ENCODE assay signal across 37 cellular contexts in the genomic region with DNA sequence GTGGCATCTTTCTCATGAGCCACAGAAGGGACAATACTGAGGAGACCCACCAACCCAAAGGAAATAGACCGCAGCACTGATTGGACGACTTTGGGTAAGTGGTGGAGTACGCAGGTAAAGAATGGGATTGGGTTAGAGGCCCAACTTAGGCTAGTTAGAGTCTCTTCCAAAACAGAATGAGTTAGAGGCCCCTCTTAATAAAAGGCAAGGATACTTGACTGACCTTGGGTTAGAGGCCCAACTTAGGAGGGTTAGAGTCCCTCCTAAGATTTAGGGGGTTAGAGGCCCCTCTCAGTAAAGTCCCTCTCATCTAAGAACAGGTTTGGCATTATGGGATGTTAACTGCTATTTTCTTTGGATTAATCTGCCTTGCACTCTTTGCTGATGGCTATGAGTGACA. TPM values are rescaled to one million over a fixed set of nuclear protein-coding genes. Genes with fewer than 3 reads are reported as not detected.
"Had no signal": no experiment of that assay in that cellular context is flagged by ENCODE, and none has a peak within 500 bp of the region (broad histone marks: within the 10 kb centered on the region; RNA-seq: fewer than 3 reads in every experiment).

No MANE protein-coding gene starts in this region.

- FAIRE-seq: TTC549 had no signal

- H3K4me1 Mint-ChIP-seq: activated B cell treated with CpG ODN at 0.5 μM for 24 hours; activated CD4-positive, alpha-beta memory T cell treated with anti-CD3 and anti-CD28 coated beads, Interleukin-2, amount 10 ng/mL, durations not matched to agents 7 days and 5 days; activated CD4-positive, alpha-beta T cell treated with anti-CD3 and anti-CD28 coated beads, Interleukin-2, amount 10 ng/mL, durations not matched to agents 24 days and 14 days; activated CD8-positive, alpha-beta memory T cell treated with anti-CD3 and anti-CD28 coated beads, Interleukin-2, amount 10 ng/mL, durations not matched to agents 7 days and 5 days; activated naive CD4-positive, alpha-beta T cell treated with anti-CD3 and anti-CD28 coated beads, Interleukin-2, amount 10 ng/mL, durations not matched to agents 7 days and 5 days; activated naive CD4-positive, alpha-beta T cell treated with anti-CD3 and anti-CD28 coated beads, Interleukin-2, amount 50 U/mL, for 24 hours; activated naive CD8-positive, alpha-beta T cell treated with anti-CD3 and anti-CD28 coated beads, Interleukin-2, amount 10 ng/mL, durations not matched to agents 7 days and 5 days; activated naive CD8-positive, alpha-beta T cell treated with anti-CD3 and anti-CD28 coated beads, Interleukin-2, amount 50 U/mL, for 24 hours had no signal

- ATAC-seq: activated CD8-positive, alpha-beta memory T cell treated with anti-CD3 and anti-CD28 coated beads, Interleukin-2, amount 10 ng/mL, durations not matched to agents 7 days and 5 days; activated CD8-positive, alpha-beta T cell treated with anti-CD3 and anti-CD28 coated beads, Interleukin-2, amount 10 ng/mL, durations not matched to agents 7 days and 5 days; activated naive CD8-positive, alpha-beta T cell treated with anti-CD3 and anti-CD28 coated beads, Interleukin-2, amount 50 U/mL, for 24 hours had no signal

- H3K27ac Mint-ChIP-seq: activated B cell treated with CpG ODN at 0.5 μM for 24 hours; activated CD4-positive, alpha-beta memory T cell treated with anti-CD3 and anti-CD28 coated beads, Interleukin-2, amount 10 ng/mL, durations not matched to agents 7 days and 5 days; activated CD4-positive, alpha-beta T cell treated with anti-CD3 and anti-CD28 coated beads, Interleukin-2, amount 10 ng/mL, durations not matched to agents 24 days and 14 days; activated CD8-positive, alpha-beta memory T cell treated with anti-CD3 and anti-CD28 coated beads, Interleukin-2, amount 10 ng/mL, durations not matched to agents 7 days and 5 days; activated CD8-positive, alpha-beta T cell treated with anti-CD3 and anti-CD28 coated beads, Interleukin-2, amount 10 ng/mL, durations not matched to agents 7 days and 5 days; activated naive CD4-positive, alpha-beta T cell treated with anti-CD3 and anti-CD28 coated beads, Interleukin-2, amount 10 ng/mL, durations not matched to agents 7 days and 5 days; activated naive CD4-positive, alpha-beta T cell treated with anti-CD3 and anti-CD28 coated beads, Interleukin-2, amount 50 U/mL, for 24 hours; activated naive CD8-positive, alpha-beta T cell; activated naive CD8-positive, alpha-beta T cell treated with anti-CD3 and anti-CD28 coated beads, Interleukin-2, amount 10 ng/mL, durations not matched to agents 7 days and 5 days; activated naive CD8-positive, alpha-beta T cell treated with anti-CD3 and anti-CD28 coated beads, Interleukin-2, amount 50 U/mL, for 24 hours; activated T-cell treated with anti-CD3 and anti-CD28 coated beads, Interleukin-2, amount 50 U/mL, for 24 hours; activated T-helper 2 cell treated with anti-CD3 and anti-CD28 coated beads, Interferon-gamma antibody, Interleukin-2, Interleukin-4, amounts not matched to agents 10 μg/mL and 5 μg/mL and 100 μg/mL, durations not matched to agents 14 hours and 24 hours and 36 hours; T-helper 1 cell treated with Interleukin-12 subunit alpha and Interleukin-12 subunit beta and Interleukin-4 antibody, amounts not matched to agents 30 μg/mL and 1 μg/mL, for 36 hours; T-helper 2 cell treated with Interferon-gamma antibody and Interleukin-4, amounts not matched to agents 5 μg/mL and 100 μg/mL, for 36 hours had no signal

- H3K4me3 Mint-ChIP-seq: activated B cell treated with CpG ODN at 0.5 μM for 24 hours; activated CD4-positive, alpha-beta memory T cell treated with anti-CD3 and anti-CD28 coated beads, Interleukin-2, amount 10 ng/mL, durations not matched to agents 7 days and 5 days; activated CD4-positive, alpha-beta T cell treated with anti-CD3 and anti-CD28 coated beads, Interleukin-2, amount 10 ng/mL, durations not matched to agents 24 days and 14 days; activated CD8-positive, alpha-beta memory T cell treated with anti-CD3 and anti-CD28 coated beads, Interleukin-2, amount 10 ng/mL, durations not matched to agents 7 days and 5 days; activated CD8-positive, alpha-beta T cell treated with anti-CD3 and anti-CD28 coated beads, Interleukin-2, amount 10 ng/mL, durations not matched to agents 7 days and 5 days; activated naive CD4-positive, alpha-beta T cell treated with anti-CD3 and anti-CD28 coated beads, Interleukin-2, amount 10 ng/mL, durations not matched to agents 7 days and 5 days; activated naive CD4-positive, alpha-beta T cell treated with anti-CD3 and anti-CD28 coated beads, Interleukin-2, amount 50 U/mL, for 24 hours; activated naive CD8-positive, alpha-beta T cell; activated naive CD8-positive, alpha-beta T cell treated with anti-CD3 and anti-CD28 coated beads, Interleukin-2, amount 10 ng/mL, durations not matched to agents 7 days and 5 days; activated naive CD8-positive, alpha-beta T cell treated with anti-CD3 and anti-CD28 coated beads, Interleukin-2, amount 50 U/mL, for 24 hours; activated T-cell treated with anti-CD3 and anti-CD28 coated beads, Interleukin-2, amount 50 U/mL, for 24 hours; T-helper 1 cell treated with Interleukin-12 subunit alpha and Interleukin-12 subunit beta and Interleukin-4 antibody, amounts not matched to agents 30 μg/mL and 1 μg/mL, for 36 hours; T-helper 2 cell treated with Interferon-gamma antibody and Interleukin-4, amounts not matched to agents 5 μg/mL and 100 μg/mL, for 36 hours had no signal

- H3K9me3 Mint-ChIP-seq: activated B cell treated with CpG ODN at 0.5 μM for 24 hours; activated CD4-positive, alpha-beta memory T cell treated with anti-CD3 and anti-CD28 coated beads, Interleukin-2, amount 10 ng/mL, durations not matched to agents 7 days and 5 days; activated CD4-positive, alpha-beta T cell treated with anti-CD3 and anti-CD28 coated beads, Interleukin-2, amount 10 ng/mL, durations not matched to agents 24 days and 14 days; activated naive CD4-positive, alpha-beta T cell treated with anti-CD3 and anti-CD28 coated beads, Interleukin-2, amount 10 ng/mL, durations not matched to agents 7 days and 5 days; activated naive CD4-positive, alpha-beta T cell treated with anti-CD3 and anti-CD28 coated beads, Interleukin-2, amount 50 U/mL, for 24 hours; activated naive CD8-positive, alpha-beta T cell treated with anti-CD3 and anti-CD28 coated beads, Interleukin-2, amount 10 ng/mL, durations not matched to agents 7 days and 5 days; activated naive CD8-positive, alpha-beta T cell treated with anti-CD3 and anti-CD28 coated beads, Interleukin-2, amount 50 U/mL, for 24 hours; activated T-cell treated with anti-CD3 and anti-CD28 coated beads, Interleukin-2, amount 50 U/mL, for 24 hours; activated T-helper 2 cell treated with anti-CD3 and anti-CD28 coated beads, Interferon-gamma antibody, Interleukin-2, Interleukin-4, amounts not matched to agents 10 μg/mL and 5 μg/mL and 100 μg/mL, durations not matched to agents 14 hours and 24 hours and 36 hours; T-helper 1 cell treated with Interleukin-12 subunit alpha and Interleukin-12 subunit beta and Interleukin-4 antibody, amounts not matched to agents 30 μg/mL and 1 μg/mL, for 36 hours; T-helper 2 cell treated with Interferon-gamma antibody and Interleukin-4, amounts not matched to agents 5 μg/mL and 100 μg/mL, for 36 hours had no signal

- H3K4me3 ChIP-seq: ascending aorta, body of pancreas, breast epithelium had no signal

- H3K36me3 Mint-ChIP-seq: activated CD8-positive, alpha-beta memory T cell treated with anti-CD3 and anti-CD28 coated beads, Interleukin-2, amount 10 ng/mL, durations not matched to agents 7 days and 5 days; activated naive CD4-positive, alpha-beta T cell treated with anti-CD3 and anti-CD28 coated beads, Interleukin-2, amount 10 ng/mL, durations not matched to agents 7 days and 5 days; activated naive CD8-positive, alpha-beta T cell; activated naive CD8-positive, alpha-beta T cell treated with anti-CD3 and anti-CD28 coated beads, Interleukin-2, amount 10 ng/mL, durations not matched to agents 7 days and 5 days had no signal

- H3K9me3 ChIP-seq: ascending aorta, body of pancreas, breast epithelium had no signal

- H3K36me3 ChIP-seq: ascending aorta, brain microvascular endothelial cell, breast epithelium had no signal

- H3K27me3 ChIP-seq: ascending aorta, body of pancreas, brain microvascular endothelial cell, breast epithelium had no signal

- DNase-seq: activated B cell treated with CpG ODN at 0.5 μM for 24 hours; activated CD4-positive, alpha-beta memory T cell treated with anti-CD3 and anti-CD28 coated beads, Interleukin-2, amount 10 ng/mL, durations not matched to agents 7 days and 5 days; activated CD4-positive, alpha-beta T cell treated with anti-CD3 and anti-CD28 coated beads for 4 hours; activated CD4-positive, alpha-beta T cell treated with anti-CD3 and anti-CD28 coated beads, Interleukin-2, amount 10 ng/mL, durations not matched to agents 24 days and 14 days; activated CD4-positive, alpha-beta T cell treated with anti-CD3 and anti-CD28 coated beads, Interleukin-2, amount 50 U/mL, for 1 hour; activated CD4-positive, alpha-beta T cell treated with anti-CD3 and anti-CD28 coated beads, Interleukin-2, amount 50 U/mL, for 4 hours; activated CD4-positive, CD25-positive, alpha-beta regulatory T cell treated with anti-CD3 and anti-CD28 coated beads, Interleukin-2, amount 50 U/mL, for 72 hours; activated CD8-positive, alpha-beta memory T cell treated with anti-CD3 and anti-CD28 coated beads for 24 hours; activated CD8-positive, alpha-beta memory T cell treated with anti-CD3 and anti-CD28 coated beads, Interleukin-2, amount 10 ng/mL, durations not matched to agents 7 days and 5 days; activated CD8-positive, alpha-beta memory T cell treated with anti-CD3 and anti-CD28 coated beads, Interleukin-2, amount 50 U/mL, for 48 hours; activated CD8-positive, alpha-beta T cell treated with anti-CD3 and anti-CD28 coated beads, Interleukin-2, amount 10 ng/mL, durations not matched to agents 7 days and 5 days; activated effector memory CD4-positive, alpha-beta T cell treated with Interleukin-2 at 50 U/mL for 16 hours; activated gamma-delta T cell; activated naive CD4-positive, alpha-beta T cell treated with anti-CD3 and anti-CD28 coated beads, Interleukin-2, amount 10 ng/mL, durations not matched to agents 7 days and 5 days; activated naive CD4-positive, alpha-beta T cell treated with Interleukin-2 at 50 U/mL for 16 hours; activated naive CD8-positive, alpha-beta T cell treated with anti-CD3 and anti-CD28 coated beads, Interleukin-2, amount 10 ng/mL, durations not matched to agents 7 days and 5 days; activated naive CD8-positive, alpha-beta T cell treated with anti-CD3 and anti-CD28 coated beads, Interleukin-2, amount 50 U/mL, for 24 hours; activated T-cell treated with anti-CD3 and anti-CD28 coated beads, Interleukin-2, amount 50 U/mL, for 24 hours; activated T-cell treated with anti-CD3 and anti-CD28 coated beads, Interleukin-2, amount 50 U/mL, for 48 hours; amygdala; anterior cingulate cortex; brain microvascular endothelial cell; central memory CD4-positive, alpha-beta T cell; T-helper 1 cell; T-helper 2 cell; T-helper 9 cell had no signal

- H3K4me1 ChIP-seq: ascending aorta, breast epithelium had no signal

- H3K27ac ChIP-seq: ascending aorta, body of pancreas, brain microvascular endothelial cell, breast epithelium, VCaP had no signal

RNA-seq across cellular contexts. Expression of a gene that starts 24.6 kb away (rescaled TPM):
- total RNA-seq: activated B cell treated with CpG ODN at 0.5 μM for 24 hours; activated CD4-positive, alpha-beta memory T cell treated with anti-CD3 and anti-CD28 coated beads, Interleukin-2, amount 10 ng/mL, durations not matched to agents 7 days and 5 days; activated CD4-positive, alpha-beta T cell treated with anti-CD3 and anti-CD28 coated beads, Interleukin-2, amount 10 ng/mL, durations not matched to agents 24 days and 14 days; activated CD8-positive, alpha-beta memory T cell treated with anti-CD3 and anti-CD28 coated beads, Interleukin-2, amount 10 ng/mL, durations not matched to agents 7 days and 5 days; activated CD8-positive, alpha-beta T cell treated with anti-CD3 and anti-CD28 coated beads, Interleukin-2, amount 10 ng/mL, durations not matched to agents 7 days and 5 days; activated naive CD8-positive, alpha-beta T cell treated with anti-CD3 and anti-CD28 coated beads, Interleukin-2, amount 10 ng/mL, durations not matched to agents 7 days and 5 days; activated T-helper 2 cell treated with anti-CD3 and anti-CD28 coated beads, Interferon-gamma antibody, Interleukin-2, Interleukin-4, amounts not matched to agents 10 μg/mL and 5 μg/mL and 100 μg/mL, durations not matched to agents 14 hours and 24 hours and 36 hours; ascending aorta; breast epithelium; cardiac septum had no signal

RNA-seq across cellular contexts. Expression of a gene that starts 45.4 kb away (rescaled TPM):
- total RNA-seq: activated CD4-positive, alpha-beta T cell treated with anti-CD3 and anti-CD28 coated beads, Interleukin-2, amount 10 ng/mL, durations not matched to agents 24 days and 14 days; activated T-helper 2 cell treated with anti-CD3 and anti-CD28 coated beads, Interferon-gamma antibody, Interleukin-2, Interleukin-4, amounts not matched to agents 10 μg/mL and 5 μg/mL and 100 μg/mL, durations not matched to agents 14 hours and 24 hours and 36 hours; ascending aorta; body of pancreas; cardiac septum had no signal
